5 cellular contexts compared by ENCODE assay signal in the genomic region with DNA sequence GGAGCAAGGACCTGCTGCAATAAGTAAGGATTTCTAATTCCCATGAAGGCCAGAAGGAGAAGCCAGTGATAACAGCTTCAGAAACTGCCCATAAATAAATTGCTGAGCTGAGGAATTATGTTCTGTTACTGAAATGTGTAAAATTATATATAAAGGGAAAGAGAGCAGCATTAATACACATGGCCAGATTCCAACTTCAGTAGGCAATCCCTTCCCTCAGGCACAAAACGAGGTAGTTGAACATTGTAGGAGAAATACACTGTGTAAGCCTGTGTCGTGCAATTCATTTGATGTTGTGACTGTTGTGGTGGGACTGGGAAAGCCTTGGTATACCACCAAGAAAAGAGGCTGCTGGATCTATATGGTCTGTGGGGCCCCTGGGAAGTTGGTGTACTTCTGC.
"Had no signal": no experiment of that assay in that cellular context is flagged by ENCODE, and none has a peak within 500 bp of the region (broad histone marks: within the 10 kb centered on the region; RNA-seq: fewer than 3 reads in every experiment).

No MANE protein-coding gene starts in this region.

- H3K4me3 ChIP-seq: GM23248, K562 had no signal

- H3K27ac ChIP-seq: GM23248 had no signal

- DNase-seq: GM23248, H9, HCEC 1CT, IMR-90 had no signal

- H2AFZ ChIP-seq: GM23248 had no signal
